In genomic region chr4:26288308-26288982, GRCh38 we compare ENCODE assay signal across 8 cellular contexts. TPM values are rescaled to one million over a fixed set of nuclear protein-coding genes. Genes with fewer than 3 reads are reported as not detected.
DNase-seq lines count a peak whose midpoint lies in the region; ATAC-seq and TF ChIP-seq lines count a peak whose summit lies in the region.

No MANE protein-coding gene starts in this region.

- DNase-seq in GM13977 (ENCODE audit: low spot score) (peak; percentile 61), HPDE6-E6E7 (ENCODE audit: extremely low spot score) (peak; percentile 59), adrenal gland (peak in 6 of 7 donors; percentile 11 to 59 (median 26)), pons (ENCODE audit: low spot score) (peak; percentile 43), middle frontal gyrus (ENCODE audit: extremely low spot score, low spot score) (no peak), amniotic stem cell (lab: John Stamatoyannopoulos, UW) (no peak)

- in situ Hi-C loops in GM13977 (cut with MboI; ENCODE audit: low pct_unique_long_range_greater_than_20kb, low sequenced_read_pairs, unreplicated experiment) = no loop called here

- H3K4me3 ChIP-seq in adrenal gland = no peak overlapping the region

- H3K36me3 ChIP-seq in adrenal gland (replicated peaks in 1 of 2) = no peaks in the 10 kb centered on the region

- intact Hi-C loops in adrenal gland (cut with DNase I) = no loop called here

- H3K27ac ChIP-seq in adrenal gland = peak overlapping the region in 3 of 5 donors; percentile 25 to 74 (median 37)

- TF ChIP-seq CTCF in GM13977 (IDR thresholded peaks at IDR 0.05; ENCODE audit: extremely low read depth, insufficient read depth, missing control alignments) (peak; percentile 4), adrenal gland (IDR thresholded peaks at IDR 0.05) (no peak)

- H3K4me1 ChIP-seq in adrenal gland (replicated peaks in 1 of 2) = no peaks in the 10 kb centered on the region

- WGBS in adrenal gland, 4 donors = 59 to 87% (median 76%) methylated on average over 6 of the region's 6 CpGs

- ATAC-seq in GM21528 (IDR thresholded peaks at IDR 0.05; ENCODE audit: low FRiP score, unreplicated experiment) (peak; percentile 69), HG02970 (IDR thresholded peaks at IDR 0.05; ENCODE audit: low FRiP score, unreplicated experiment) (no peak)

- no peak for TF ChIP-seq POLR2A in adrenal gland (IDR thresholded peaks at IDR 0.05)

- no peaks in the 10 kb centered on the region for H3K9me3 ChIP-seq in adrenal gland (replicated peaks in 1 of 3)

- no peaks in the 10 kb centered on the region for H3K27me3 ChIP-seq in adrenal gland

RNA-seq across cellular contexts. Expression of gene RBPJ, which starts 32.4 kb away (rescaled TPM):
- total RNA-seq in adrenal gland = 10 to 100 TPM; 23.4 to 76.1 (median 54.6) TPM
- 10 to 100 TPM; 30.0 to 49.0 (median 43.9) TPM for polyA plus RNA-seq in adrenal gland

Comparison
In these comparisons a context has a peak if more than half of its experiments do, and no peak if none do; other contexts are left out.
1. DNase-seq: peak in GM13977 (single experiment), HPDE6-E6E7 (single experiment), adrenal gland (6 of 7) and pons (single experiment); none in middle frontal gyrus (single experiment) and amniotic stem cell (single experiment).